Comparison of ENCODE assay signal across 1 cellular context in genomic region chr9:129612815-129613519, GRCh38.
TF ChIP-seq lines count a peak whose summit lies in the region.

No MANE protein-coding gene starts in this region.

TF ChIP-seq in HCT116, 20 proteins besides CTCF, POLR2A, EP300 and RAD21:
- TF ChIP-seq EZH2phosphoT487 (IDR thresholded peaks at IDR 0.05; ENCODE audit: borderline replicate concordance): no peak
